Comparison of ENCODE assay signal across 22 cellular contexts in genomic region chr7:83882551-83882950, GRCh38.
DNase-seq lines count a peak whose midpoint lies in the region; ATAC-seq, FAIRE-seq and TF ChIP-seq lines count a peak whose summit lies in the region.
"Had no signal": no experiment of that assay in that cellular context is flagged by ENCODE, and none has a peak within 500 bp of the region (broad histone marks: within the 10 kb centered on the region; RNA-seq: fewer than 3 reads in every experiment).

No MANE protein-coding gene starts in this region.

- H3K9ac ChIP-seq in H1 (replicated peaks in 1 of 4; ENCODE audit: extremely low read depth in 1 of 4, low read depth in 3 of 4, low read length in 3 of 4) (no peak overlapping the region), neural progenitor cell (no peak overlapping the region)

- TF ChIP-seq POLR2A in H1 (IDR thresholded peaks at IDR 0.05; ENCODE audit: control extremely low read depth in 1 of 2, low read depth in 2 of 2, low read length in 2 of 2), result no peak

- no peak overlapping the region for H3K18ac ChIP-seq in H1 (ENCODE audit: extremely low read depth, low read length)

- H3K4me3 ChIP-seq in H1 (ENCODE audit: extremely low read depth in 1 of 4, insufficient read depth in 2 of 4, low read depth in 3 of 4, low read length in 4 of 4) (no peak overlapping the region), neural progenitor cell (no peak overlapping the region), psoas muscle (no peak overlapping the region)
- H3K4me3 ChIP-seq: heart left ventricle, right atrium auricular region, SK-N-MC, tibial nerve had no signal

- H4K20me1 ChIP-seq in H1 (replicated peaks in 1 of 2; ENCODE audit: control insufficient read depth in 1 of 2, insufficient read depth in 2 of 2, low read length in 2 of 2) (no peaks in the 10 kb centered on the region), neural progenitor cell (ENCODE audit: low read depth) (no peaks in the 10 kb centered on the region)

- no peak overlapping the region for H2BK5ac ChIP-seq in H1 (ENCODE audit: low read depth, low read length)

- peak; percentile 13 for FAIRE-seq in H1 (lab: Jason Lieb, UNC)
- FAIRE-seq: D721Med, endometrium had no signal

- H2BK120ac ChIP-seq in H1 (replicated peaks; ENCODE audit: low read depth, low read length), result no peak overlapping the region

- POLR2A ChIA-PET in H1 (lab: Charles Lee; ENCODE audit: partially characterized antibody), result no interaction called here

- TF ChIP-seq CTCF in H1 (IDR thresholded peaks at IDR 0.05; ENCODE audit: control extremely low read depth in 1 of 3, insufficient read depth in 1 of 3, low read depth in 1 of 3, low read length in 3 of 3) (no peak), neural progenitor cell (IDR thresholded peaks at IDR 0.05) (no peak), psoas muscle (IDR thresholded peaks at IDR 0.05) (no peak), endothelial cell (IDR thresholded peaks at IDR 0.05; ENCODE audit: unreplicated experiment) (no peak)

- H3K4me2 ChIP-seq in H1 (ENCODE audit: insufficient read depth in 1 of 2, low read depth in 2 of 2, low read length in 2 of 2), result no peak overlapping the region
- peak overlapping the region; percentile 5 for H3K4me2 ChIP-seq in neural progenitor cell

- no peak overlapping the region for H3K56ac ChIP-seq in H1 (replicated peaks; ENCODE audit: insufficient read length, low read depth, low read length)

- H3K27me3 ChIP-seq in H1 (replicated peaks in 1 of 4; ENCODE audit: control insufficient read depth in 3 of 4, extremely low read depth in 1 of 4, insufficient read depth in 3 of 4, low read length in 3 of 4) (no peaks in the 10 kb centered on the region), neural progenitor cell (no peaks in the 10 kb centered on the region), psoas muscle (ENCODE audit: insufficient read depth in 3 of 3, low read length in 2 of 3) (no peaks in the 10 kb centered on the region)
- H3K27me3 ChIP-seq: heart left ventricle, right atrium auricular region, tibial nerve had no signal

- DNase-seq in HCEC 1CT (peak; percentile 3), NCI-H69 (lab: John Stamatoyannopoulos, UW) (peak; percentile 82), H1 (ENCODE audit: low read depth in 1 of 2, low spot score in 2 of 2) (no peak), neural progenitor cell (ENCODE audit: low spot score) (no peak), psoas muscle (no peak), endothelial cell (ENCODE audit: low spot score) (no peak)
- DNase-seq: activated T-cell treated with anti-CD3 and anti-CD28 coated beads, Interleukin-2, amount 50 U/mL, for 24 hours; heart left ventricle; mesenchymal stem cell; NCI-H524 treated with DMSO at 0.1 percent for 48 hours; RPMI8226; stimulated activated naive CD8-positive, alpha-beta T cell treated with anti-CD3 and anti-CD28 coated beads, Interleukin-15, amount 100 ng/mL, for 72 hours; T-helper 2 cell had no signal

- CTCF ChIA-PET in H1 (lab: Charles Lee; ENCODE audit: partially characterized antibody), result no interaction called here

- no peak overlapping the region for H2BK20ac ChIP-seq in H1 (ENCODE audit: low read length)

- H3K23ac ChIP-seq in H1 (ENCODE audit: insufficient read length), result no peak overlapping the region

- H3K79me2 ChIP-seq in H1 (ENCODE audit: control insufficient read depth in 1 of 2, insufficient read depth in 2 of 2, low read length in 2 of 2), result no peaks in the 10 kb centered on the region
- no peaks in the 10 kb centered on the region for H3K79me2 ChIP-seq in neural progenitor cell (ENCODE audit: low read depth)

- no peak overlapping the region for H3K27ac Mint-ChIP-seq in neural progenitor cell
- H3K27ac Mint-ChIP-seq in endothelial cell (ENCODE audit: unreplicated experiment), result no peak overlapping the region
- H3K27ac Mint-ChIP-seq: activated T-cell treated with anti-CD3 and anti-CD28 coated beads, Interleukin-2, amount 50 U/mL, for 24 hours; dendritic cell treated with granulocyte-macrophage colony-stimulating factor and Interleukin-4, amounts not matched to agents 40 ng/mL and 50 ng/mL, for 4 days; IgD-negative memory B cell; stimulated activated naive CD8-positive, alpha-beta T cell treated with anti-CD3 and anti-CD28 coated beads, Interleukin-15, amount 100 ng/mL, for 72 hours had no signal

- TF ChIP-seq RAD21 in H1 (IDR thresholded peaks at IDR 0.05 in 1 of 2, conservative IDR thresholded peaks at IDR 0.05 in 1 of 2; ENCODE audit: low read depth in 2 of 2, low read length in 2 of 2), result no peak

- H3K79me1 ChIP-seq in H1 (ENCODE audit: low read depth, low read length), result no peaks in the 10 kb centered on the region

- no peak overlapping the region for H3K4ac ChIP-seq in H1 (replicated peaks; ENCODE audit: insufficient read length, low read depth, low read length)

- no peak overlapping the region for H4K91ac ChIP-seq in H1 (replicated peaks; ENCODE audit: insufficient read length, low read length)

- H3K4me1 Mint-ChIP-seq in neural progenitor cell, result peaks cover 6% of the 10 kb centered on the region
- H3K4me1 Mint-ChIP-seq in endothelial cell (ENCODE audit: unreplicated experiment), result no peaks in the 10 kb centered on the region
- H3K4me1 Mint-ChIP-seq: IgD-negative memory B cell; stimulated activated naive CD8-positive, alpha-beta T cell treated with anti-CD3 and anti-CD28 coated beads, Interleukin-15, amount 100 ng/mL, for 72 hours had no signal

- no peaks in the 10 kb centered on the region for H3K4me1 ChIP-seq in H1 (replicated peaks in 1 of 4; ENCODE audit: control insufficient read depth in 3 of 4, insufficient read depth in 4 of 4, low read length in 3 of 4)
- peaks cover 7% of the 10 kb centered on the region for H3K4me1 ChIP-seq in neural progenitor cell
- H3K4me1 ChIP-seq in psoas muscle, result no peaks in the 10 kb centered on the region
- H3K4me1 ChIP-seq: heart left ventricle, right atrium auricular region, tibial nerve had no signal

- no peak overlapping the region for H2BK12ac ChIP-seq in H1 (ENCODE audit: low read depth, low read length)

- H3K9me3 Mint-ChIP-seq in neural progenitor cell, result peaks cover 3% of the 10 kb centered on the region
- H3K9me3 Mint-ChIP-seq in endothelial cell (ENCODE audit: unreplicated experiment), result no peaks in the 10 kb centered on the region
- H3K9me3 Mint-ChIP-seq: activated T-cell treated with anti-CD3 and anti-CD28 coated beads, Interleukin-2, amount 50 U/mL, for 24 hours; stimulated activated naive CD8-positive, alpha-beta T cell treated with anti-CD3 and anti-CD28 coated beads, Interleukin-15, amount 100 ng/mL, for 72 hours had no signal

- H4K5ac ChIP-seq in H1 (ENCODE audit: insufficient read length, low read depth, low read length), result no peak overlapping the region

- H3K27ac ChIP-seq in H1 (ENCODE audit: low read depth, low read length) (no peak overlapping the region), neural progenitor cell (no peak overlapping the region), psoas muscle (no peak overlapping the region)
- H3K27ac ChIP-seq: heart left ventricle, right atrium auricular region, SK-N-MC, tibial nerve had no signal

- no peaks in the 10 kb centered on the region for H3K36me3 Mint-ChIP-seq in neural progenitor cell
- H3K36me3 Mint-ChIP-seq in endothelial cell (ENCODE audit: low read depth, unreplicated experiment), result no peaks in the 10 kb centered on the region
- H3K36me3 Mint-ChIP-seq: IgD-negative memory B cell had no signal

- intact Hi-C loops in psoas muscle (cut with DNase I), result no loop called here

- no peak overlapping the region for H3K14ac ChIP-seq in H1 (ENCODE audit: insufficient read length)

- H2BK15ac ChIP-seq in H1 (ENCODE audit: low read length), result no peak overlapping the region

- H3K9me3 ChIP-seq in H1 (ENCODE audit: insufficient read depth in 2 of 2, low read depth in 1 of 2, low read length in 1 of 2) (no peaks in the 10 kb centered on the region), neural progenitor cell (ENCODE audit: low read depth) (no peaks in the 10 kb centered on the region), psoas muscle (no peaks in the 10 kb centered on the region)
- H3K9me3 ChIP-seq: heart left ventricle, right atrium auricular region, tibial nerve had no signal

- ATAC-seq in psoas muscle (no peak), GM18870 (IDR thresholded peaks at IDR 0.05; ENCODE audit: unreplicated experiment) (no peak), GM21576 (IDR thresholded peaks at IDR 0.05; ENCODE audit: unreplicated experiment) (no peak)
- ATAC-seq: heart left ventricle; stimulated activated naive CD8-positive, alpha-beta T cell treated with anti-CD3 and anti-CD28 coated beads, Interleukin-15, amount 100 ng/mL, for 72 hours had no signal

- no peak for TF ChIP-seq EP300 in H1 (IDR thresholded peaks at IDR 0.05; ENCODE audit: borderline replicate concordance in 1 of 2, low read depth in 2 of 2, low read length in 2 of 2)

- H3K27me3 Mint-ChIP-seq in neural progenitor cell (ENCODE audit: insufficient read depth, low read depth) (peaks cover 2% of the 10 kb centered on the region), endothelial cell (ENCODE audit: unreplicated experiment) (peaks cover 2% of the 10 kb centered on the region)
- H3K27me3 Mint-ChIP-seq: activated T-cell treated with anti-CD3 and anti-CD28 coated beads, Interleukin-2, amount 50 U/mL, for 24 hours; dendritic cell treated with granulocyte-macrophage colony-stimulating factor and Interleukin-4, amounts not matched to agents 40 ng/mL and 50 ng/mL, for 4 days; IgD-negative memory B cell; stimulated activated naive CD8-positive, alpha-beta T cell treated with anti-CD3 and anti-CD28 coated beads, Interleukin-15, amount 100 ng/mL, for 72 hours had no signal

- 57% methylated on average over 1 of the region's 1 CpG; no CpG with 5 or more reads in 1 of the 2 experiments for WGBS in H1 (ENCODE audit: extremely low coverage in 1 of 2, insufficient coverage in 1 of 2, insufficient read length in 1 of 2, insufficient replicate concordance in 2 of 2, low coverage in 1 of 2, low lambda C conversion rate in 2 of 2, missing lambda C conversion rate in 1 of 2), 2 experiments
- 32 to 57% (median 41%) methylated on average over 1 of the region's 1 CpG for WGBS in psoas muscle, 3 donors

- H3K4me3 Mint-ChIP-seq in neural progenitor cell (no peak overlapping the region), endothelial cell (ENCODE audit: unreplicated experiment) (no peak overlapping the region)
- H3K4me3 Mint-ChIP-seq: activated T-cell treated with anti-CD3 and anti-CD28 coated beads, Interleukin-2, amount 50 U/mL, for 24 hours; dendritic cell treated with granulocyte-macrophage colony-stimulating factor and Interleukin-4, amounts not matched to agents 40 ng/mL and 50 ng/mL, for 4 days; IgD-negative memory B cell; stimulated activated naive CD8-positive, alpha-beta T cell treated with anti-CD3 and anti-CD28 coated beads, Interleukin-15, amount 100 ng/mL, for 72 hours had no signal

- no peaks in the 10 kb centered on the region for H3K36me3 ChIP-seq in H1 (ENCODE audit: control insufficient read depth in 2 of 4, insufficient read depth in 4 of 4, low read length in 3 of 4)
- H3K36me3 ChIP-seq in neural progenitor cell, result no peaks in the 10 kb centered on the region
- no peaks in the 10 kb centered on the region for H3K36me3 ChIP-seq in psoas muscle (ENCODE audit: insufficient read depth in 1 of 2, low read depth in 1 of 2)
- H3K36me3 ChIP-seq: heart left ventricle, right atrium auricular region, tibial nerve had no signal

- no peak overlapping the region for H4K8ac ChIP-seq in H1 (ENCODE audit: extremely low read depth, insufficient read depth, low read length)

- no peaks in the 10 kb centered on the region for H3K23me2 ChIP-seq in H1 (ENCODE audit: low read depth, low read length)

- H3F3A ChIP-seq in neural progenitor cell (ENCODE audit: low read depth), result no peaks in the 10 kb centered on the region

- H2AFZ ChIP-seq in H1 (ENCODE audit: low read length) (no peak overlapping the region), neural progenitor cell (replicated peaks) (no peak overlapping the region)

- no peak overlapping the region for H2AK5ac ChIP-seq in H1 (ENCODE audit: low read depth, low read length)

Comparison
In these comparisons a context has a peak if more than half of its experiments do, and no peak if none do; other contexts are left out.
1. DNase-seq: peak in HCEC 1CT (single experiment) and NCI-H69 (single experiment); none in H1 (0 of 2), neural progenitor cell (single experiment), psoas muscle (0 of 2) and endothelial cell (single experiment).